1 cellular context compared by ENCODE assay signal in the genomic region with DNA sequence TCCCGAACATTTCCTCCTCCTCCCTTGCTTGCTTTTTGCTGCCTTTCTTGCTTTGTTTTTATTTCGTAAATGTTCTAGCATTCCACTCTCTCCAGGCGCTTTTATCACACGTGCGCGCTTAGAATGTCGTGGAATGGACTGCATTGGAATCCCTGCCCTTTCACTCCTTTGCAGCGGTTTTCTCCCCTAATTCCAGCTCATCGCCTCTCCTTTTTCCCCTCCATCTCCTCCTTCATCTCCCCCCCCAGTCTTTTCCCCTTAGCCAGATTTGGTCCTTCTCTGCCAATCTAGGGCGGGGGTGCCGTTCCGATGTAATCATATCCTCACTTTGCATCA.
TF ChIP-seq lines count a peak whose summit lies in the region.

No MANE protein-coding gene starts in this region.

TF ChIP-seq in H1, 55 proteins besides CTCF, POLR2A, EP300 and RAD21 (continued from another document):
- TF ChIP-seq PHF8 (conservative IDR thresholded peaks at IDR 0.05; ENCODE audit: low read depth, low read length) (no peak), BACH1 (IDR thresholded peaks at IDR 0.05; ENCODE audit: low read length) (no peak), RFX5 (IDR thresholded peaks at IDR 0.05; ENCODE audit: borderline replicate concordance, low read depth, low read length) (no peak), SUZ12 (IDR thresholded peaks at IDR 0.05; ENCODE audit: low read length) (no peak), SP4 (IDR thresholded peaks at IDR 0.05; ENCODE audit: low read length) (no peak), SIN3A (conservative IDR thresholded peaks at IDR 0.05 in 1 of 2, IDR thresholded peaks at IDR 0.05 in 1 of 2; ENCODE audit: low read depth in 1 of 2, low read length in 2 of 2) (no peak), FOSL1 (IDR thresholded peaks at IDR 0.05; ENCODE audit: insufficient read depth, low read depth, low read length) (no peak)
